In the genomic region with DNA sequence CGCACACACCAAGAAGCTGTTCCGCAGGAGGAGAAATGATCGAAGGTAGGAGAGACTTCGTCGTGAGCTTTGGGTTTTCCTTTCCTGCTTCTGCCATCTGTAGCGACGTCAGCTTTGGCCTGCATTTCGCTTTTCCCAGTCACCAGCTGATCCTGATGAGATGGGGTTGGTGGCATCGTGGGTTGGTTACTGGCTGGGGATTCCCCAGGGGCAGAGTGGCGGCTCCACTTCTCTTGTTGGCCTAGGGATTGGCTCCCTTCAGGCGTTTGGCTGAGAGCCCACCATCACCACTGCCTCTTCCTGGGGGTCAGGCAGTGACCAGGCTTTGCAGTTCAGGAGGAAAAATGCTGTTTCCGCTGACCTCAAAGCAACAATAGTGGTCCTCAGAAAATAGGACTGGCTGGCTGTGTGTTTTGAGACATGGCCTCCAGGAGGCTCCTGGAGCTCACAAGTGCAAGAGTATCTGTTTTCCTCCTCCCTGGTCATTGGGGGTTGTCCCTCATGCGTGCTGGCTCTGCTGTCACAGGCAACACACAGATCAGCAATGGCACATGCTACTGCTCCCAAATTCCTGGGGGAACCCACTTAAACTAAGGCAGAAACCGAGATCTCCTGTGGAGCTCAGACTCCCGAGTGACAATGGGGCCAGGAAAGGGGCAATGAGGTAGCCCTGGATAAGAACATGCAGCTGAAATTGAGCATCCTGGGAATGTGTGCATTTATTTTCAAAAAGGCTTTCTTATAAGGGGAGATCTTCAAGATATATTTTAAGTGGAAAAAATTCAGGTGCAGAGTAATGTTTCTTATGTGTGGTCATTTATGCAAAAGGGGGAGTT, we compare ENCODE assay signal across 8 cellular contexts.
A peak's percentile ranks its signal among the peaks of the same experiment; 100 is the strongest.
DNase-seq lines count a peak whose midpoint lies in the region; ATAC-seq and TF ChIP-seq lines count a peak whose summit lies in the region.

No MANE protein-coding gene starts in this region.

- H3K27ac ChIP-seq in KMS-11 (no peak overlapping the region), left ventricle myocardium inferior (replicated peaks) (peak overlapping the region; percentile 82), spleen (no peak overlapping the region)

- no peak overlapping the region for H3K27ac Mint-ChIP-seq in activated CD4-positive, alpha-beta T cell treated with anti-CD3 and anti-CD28 coated beads for 36 hours
- no peak overlapping the region for H3K27ac Mint-ChIP-seq in activated naive CD8-positive, alpha-beta T cell treated with anti-CD3 and anti-CD28 coated beads for 36 hours

- POLR2A ChIA-PET in activated CD4-positive, alpha-beta T cell treated with anti-CD3 and anti-CD28 coated beads for 36 hours (lab: Charles Lee) = interaction anchor here (0.6 kb wide), 1 partner anchor 18 kb away, joined by 4 read pairs; no protein-coding TSS in a partner anchor

- CTCF ChIA-PET in activated CD4-positive, alpha-beta T cell treated with anti-CD3 and anti-CD28 coated beads for 36 hours (lab: Charles Lee) = interaction anchor here (0.6 to 1.3 kb wide), 3 partner anchors 16 to 526 kb away, joined by 3 to 4 read pairs (median 3); no protein-coding TSS in a partner anchor

- H2AFZ ChIP-seq in KMS-11 (ENCODE audit: low read depth) = no peak overlapping the region

- H3K4me1 ChIP-seq in KMS-11 (ENCODE audit: low read depth, poor library complexity, severe bottlenecking) = peaks cover 13% of the 10 kb centered on the region
- H3K4me1 ChIP-seq in left ventricle myocardium inferior = peaks cover 79% of the 10 kb centered on the region
- H3K4me1 ChIP-seq in spleen = peaks cover 0 to 53% (median 21%) of the 10 kb centered on the region in 6 donors

- H3K9me3 Mint-ChIP-seq in activated CD4-positive, alpha-beta T cell treated with anti-CD3 and anti-CD28 coated beads for 36 hours (ENCODE audit: low read depth) = no peaks in the 10 kb centered on the region
- no peaks in the 10 kb centered on the region for H3K9me3 Mint-ChIP-seq in activated naive CD8-positive, alpha-beta T cell treated with anti-CD3 and anti-CD28 coated beads for 36 hours

- no peaks in the 10 kb centered on the region for H4K20me1 ChIP-seq in KMS-11 (ENCODE audit: insufficient read depth)

- no peaks in the 10 kb centered on the region for H3K4me1 Mint-ChIP-seq in activated CD4-positive, alpha-beta T cell treated with anti-CD3 and anti-CD28 coated beads for 36 hours
- H3K4me1 Mint-ChIP-seq in activated naive CD8-positive, alpha-beta T cell treated with anti-CD3 and anti-CD28 coated beads for 36 hours = peaks cover 3% of the 10 kb centered on the region

- TF ChIP-seq CTCF in KMS-11 (conservative IDR thresholded peaks at IDR 0.05; ENCODE audit: low read depth, low read length) = peak; percentile 86
- TF ChIP-seq CTCF in left ventricle myocardium inferior (IDR thresholded peaks at IDR 0.05; ENCODE audit: borderline replicate concordance) = peak; percentile 71
- peak in 8 of 11 experiments; percentile 4 to 48 (median 36) for TF ChIP-seq CTCF in spleen (IDR thresholded peaks at IDR 0.05 in 8 of 11, conservative IDR thresholded peaks at IDR 0.05 in 3 of 11)

- DNase-seq in activated CD4-positive, alpha-beta T cell treated with anti-CD3 and anti-CD28 coated beads for 36 hours = peak; percentile 27
- DNase-seq in activated CD4-positive, alpha-beta T cell treated with anti-CD3 and anti-CD28 coated beads, Interleukin-2, amount 50 U/mL, for 4 hours = no peak
- peak; percentile 7 for DNase-seq in activated naive CD8-positive, alpha-beta T cell treated with anti-CD3 and anti-CD28 coated beads for 36 hours
- DNase-seq in left ventricle myocardium inferior (no peak), spleen (peak; percentile 56), mesenteric fat pad (ENCODE audit: low spot score) (no peak)

- peak overlapping the region; percentile 7; the same call in 1 of the 2 replicates for H3K4me2 ChIP-seq in KMS-11

- H3K27me3 ChIP-seq in KMS-11 (ENCODE audit: insufficient read depth, low read depth) (no peaks in the 10 kb centered on the region), left ventricle myocardium inferior (ENCODE audit: low read depth) (no peaks in the 10 kb centered on the region), spleen (replicated peaks in 1 of 7) (no peaks in the 10 kb centered on the region)

- no peak for ATAC-seq in activated CD4-positive, alpha-beta T cell treated with anti-CD3 and anti-CD28 coated beads for 36 hours
- no peak for ATAC-seq in HG02642 (IDR thresholded peaks at IDR 0.05; ENCODE audit: poor library complexity, unreplicated experiment)

- no peaks in the 10 kb centered on the region for H3K27me3 Mint-ChIP-seq in activated CD4-positive, alpha-beta T cell treated with anti-CD3 and anti-CD28 coated beads for 36 hours
- no peaks in the 10 kb centered on the region for H3K27me3 Mint-ChIP-seq in activated naive CD8-positive, alpha-beta T cell treated with anti-CD3 and anti-CD28 coated beads for 36 hours

- 63 to 80% (median 73%) methylated on average over 15 of the region's 15 CpGs for WGBS in spleen, 5 donors

- intact Hi-C loops in activated CD4-positive, alpha-beta T cell treated with anti-CD3 and anti-CD28 coated beads for 36 hours (cut with DNase I, micrococcal nuclease) = no loop called here
- intact Hi-C loops in left ventricle myocardium inferior (cut with micrococcal nuclease) = loop anchor here (2.0 kb wide), 1 partner anchor 69 kb away; no protein-coding TSS in a partner anchor
- intact Hi-C loops in spleen (cut with DNase I; ENCODE audit: low total_unique reads) = no loop called here

- no peaks in the 10 kb centered on the region for H3K9me3 ChIP-seq in left ventricle myocardium inferior (replicated peaks)
- no peaks in the 10 kb centered on the region for H3K9me3 ChIP-seq in spleen

- no peak overlapping the region for H3K4me3 Mint-ChIP-seq in activated CD4-positive, alpha-beta T cell treated with anti-CD3 and anti-CD28 coated beads for 36 hours
- no peak overlapping the region for H3K4me3 Mint-ChIP-seq in activated naive CD8-positive, alpha-beta T cell treated with anti-CD3 and anti-CD28 coated beads for 36 hours

- H3K36me3 ChIP-seq in KMS-11 (ENCODE audit: insufficient read depth) (no peaks in the 10 kb centered on the region), left ventricle myocardium inferior (no peaks in the 10 kb centered on the region), spleen (no peaks in the 10 kb centered on the region)

- no peak overlapping the region for H3K9ac ChIP-seq in KMS-11

- H3K79me2 ChIP-seq in KMS-11 (ENCODE audit: insufficient read depth, low read depth) = no peaks in the 10 kb centered on the region

- no peaks in the 10 kb centered on the region for H3K36me3 Mint-ChIP-seq in activated CD4-positive, alpha-beta T cell treated with anti-CD3 and anti-CD28 coated beads for 36 hours (ENCODE audit: low read depth)
- H3K36me3 Mint-ChIP-seq in activated naive CD8-positive, alpha-beta T cell treated with anti-CD3 and anti-CD28 coated beads for 36 hours = no peaks in the 10 kb centered on the region

- H3K4me3 ChIP-seq in KMS-11 (IDR thresholded peaks at IDR 0.05; ENCODE audit: insufficient read depth, low read depth, low read length) (no peak overlapping the region), left ventricle myocardium inferior (no peak overlapping the region), spleen (no peak overlapping the region)

- TF ChIP-seq POLR2A in spleen (IDR thresholded peaks at IDR 0.05) = no peak

Comparison
In these comparisons a context has a peak if more than half of its experiments do, and no peak if none do; other contexts are left out.
1. DNase-seq: peak in activated CD4-positive, alpha-beta T cell treated with anti-CD3 and anti-CD28 coated beads for 36 hours (single experiment), activated naive CD8-positive, alpha-beta T cell treated with anti-CD3 and anti-CD28 coated beads for 36 hours (single experiment) and spleen (single experiment); none in activated CD4-positive, alpha-beta T cell treated with anti-CD3 and anti-CD28 coated beads, Interleukin-2, amount 50 U/mL, for 4 hours (0 of 2), left ventricle myocardium inferior (single experiment) and mesenteric fat pad (single experiment).
2. CTCF ChIP-seq: peak in every context shown above with its lines; median percentile 86 in KMS-11; 71 in left ventricle myocardium inferior; 36 in spleen.